Comparison of ENCODE assay signal across 2 cellular contexts in genomic region chr4:125538670-125539069, GRCh38.
TF ChIP-seq lines count a peak whose summit lies in the region.

No MANE protein-coding gene starts in this region.

TF ChIP-seq in GM23338, 12 proteins besides CTCF, POLR2A, EP300 and RAD21 (continued from another document):
- no peak for TF ChIP-seq ZNF462 (CRISPR knock-in tag; IDR thresholded peaks at IDR 0.05)
- no peak for TF ChIP-seq REST (IDR thresholded peaks at IDR 0.05; ENCODE audit: unreplicated experiment)
- TF ChIP-seq CREB1 (CRISPR knock-in tag; IDR thresholded peaks at IDR 0.05; ENCODE audit: low read depth), result no peak
- TF ChIP-seq JUNB (IDR thresholded peaks at IDR 0.05; ENCODE audit: unreplicated experiment), result no peak

TF ChIP-seq in WTC11, 78 proteins besides CTCF, POLR2A, EP300 and RAD21 (continued from another document):
- TF ChIP-seq ZNF425 (CRISPR knock-in tag; conservative IDR thresholded peaks at IDR 0.05), result no peak
- TF ChIP-seq ATF6 (CRISPR knock-in tag; IDR thresholded peaks at IDR 0.05), result no peak
- TF ChIP-seq ZNF416 (CRISPR knock-in tag; IDR thresholded peaks at IDR 0.05), result no peak
- TF ChIP-seq NFYB (CRISPR knock-in tag; conservative IDR thresholded peaks at IDR 0.05; ENCODE audit: low read depth), result no peak
- no peak for TF ChIP-seq ZNF532 (CRISPR knock-in tag; IDR thresholded peaks at IDR 0.05; ENCODE audit: borderline replicate concordance)
- TF ChIP-seq FOXJ3 (CRISPR knock-in tag; IDR thresholded peaks at IDR 0.05; ENCODE audit: borderline replicate concordance), result no peak
- TF ChIP-seq ZNF317 (CRISPR knock-in tag; IDR thresholded peaks at IDR 0.05; ENCODE audit: borderline replicate concordance, low read depth), result no peak
- no peak for TF ChIP-seq EMX1 (CRISPR knock-in tag; IDR thresholded peaks at IDR 0.05)
- TF ChIP-seq JAZF1 (CRISPR knock-in tag; IDR thresholded peaks at IDR 0.05), result no peak
